In the genomic region with DNA sequence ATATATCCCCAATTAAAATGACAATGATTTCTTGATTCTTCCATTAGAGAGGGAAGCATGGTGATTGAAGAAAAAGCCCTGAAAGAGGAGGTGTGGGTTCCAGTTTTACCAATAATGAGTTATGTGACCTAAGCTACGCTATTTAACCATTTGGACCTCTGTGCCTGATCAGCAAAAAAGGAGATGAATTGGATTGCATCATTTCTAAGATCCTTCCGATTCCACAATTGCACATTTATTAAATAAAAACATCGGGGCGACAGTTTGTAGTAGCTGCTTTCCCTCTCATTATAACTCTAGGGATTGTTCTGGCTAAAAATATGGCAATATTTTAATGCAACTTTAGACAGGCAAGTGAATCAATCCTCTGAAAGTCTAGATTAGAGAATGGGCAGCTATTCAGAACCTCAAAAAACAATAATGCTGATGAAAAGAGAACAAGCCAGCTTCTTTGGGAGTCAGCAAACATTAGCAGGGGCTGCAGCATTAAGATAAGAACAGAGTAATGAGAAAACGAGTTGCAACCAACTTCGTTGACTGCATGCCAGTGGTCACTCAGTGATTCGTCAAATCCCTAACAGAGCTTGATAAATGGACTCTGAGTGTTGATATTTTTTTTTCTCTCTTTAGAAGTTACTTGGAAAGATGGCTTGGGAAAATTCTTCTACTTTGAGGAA, we compare ENCODE assay signal across 17 cellular contexts.
"Had no signal": no experiment of that assay in that cellular context is flagged by ENCODE, and none has a peak within 500 bp of the region (broad histone marks: within the 10 kb centered on the region; RNA-seq: fewer than 3 reads in every experiment).

No MANE protein-coding gene starts in this region.

- H3K27ac ChIP-seq: adrenal gland, foreskin keratinocyte, spleen, thoracic aorta, upper lobe of left lung had no signal

- H3K9me3 ChIP-seq: adrenal gland, spleen, thoracic aorta, upper lobe of left lung had no signal

- H3K27me3 ChIP-seq: adrenal gland, spleen, upper lobe of left lung had no signal

- H3K36me3 ChIP-seq: adrenal gland, spleen, thoracic aorta, upper lobe of left lung had no signal

- DNase-seq: activated CD4-positive, alpha-beta T cell treated with anti-CD3 and anti-CD28 coated beads, Interleukin-2, amount 50 U/mL, for 48 hours; activated gamma-delta T cell treated with Interleukin-2 at 50 U/mL for 16 hours; activated T-cell treated with anti-CD3 and anti-CD28 coated beads for 4 hours; dermis blood vessel endothelial cell; effector memory CD4-positive, alpha-beta T cell; foreskin keratinocyte; hypothalamus; left ventricle myocardium superior; naive thymus-derived CD4-positive, alpha-beta T cell; spleen; stimulated activated naive B cell treated with anti-CD40 and anti-IgM and Interleukin-4, amounts not matched to agents 10 μg/mL and 1 μg/mL and 100 μg/mL, for 72 hours; T1000; upper lobe of left lung had no signal

- ATAC-seq: activated naive CD4-positive, alpha-beta T cell treated with anti-CD3 and anti-CD28 coated beads, Interleukin-2, amount 50 U/mL, for 72 hours; left ventricle myocardium superior; naive thymus-derived CD4-positive, alpha-beta T cell; sciatic nerve; stimulated activated naive B cell treated with anti-CD40 and anti-IgM and Interleukin-4, amounts not matched to agents 10 μg/mL and 1 μg/mL and 100 μg/mL, for 72 hours had no signal

- H3K4me3 ChIP-seq: adrenal gland, spleen, thoracic aorta, upper lobe of left lung had no signal

- H3K4me1 ChIP-seq: adrenal gland, spleen, upper lobe of left lung had no signal
